In genomic region chr2:144409241-144409640, GRCh38 we compare ENCODE assay signal across 1 cellular context.
TF ChIP-seq lines count a peak whose summit lies in the region.

No MANE protein-coding gene starts in this region.

TF ChIP-seq in HepG2, 621 proteins besides CTCF, POLR2A, EP300 and RAD21 (continued from another document):
- TF ChIP-seq NAIF1 (CRISPR knock-in tag; IDR thresholded peaks at IDR 0.05; ENCODE audit: borderline replicate concordance) (no peak), ZNF136 (CRISPR knock-in tag; IDR thresholded peaks at IDR 0.05; ENCODE audit: low read depth) (no peak), SATB2 (CRISPR knock-in tag; IDR thresholded peaks at IDR 0.05) (no peak), TEF (CRISPR knock-in tag; IDR thresholded peaks at IDR 0.05) (no peak), ATF7 (IDR thresholded peaks at IDR 0.05) (0 out of 2 replicates have a peak, but pooled peaks have one; percentile 7), ATF7 (CRISPR knock-in tag; IDR thresholded peaks at IDR 0.05) (no peak)
- TF ChIP-seq, protein P1, sequence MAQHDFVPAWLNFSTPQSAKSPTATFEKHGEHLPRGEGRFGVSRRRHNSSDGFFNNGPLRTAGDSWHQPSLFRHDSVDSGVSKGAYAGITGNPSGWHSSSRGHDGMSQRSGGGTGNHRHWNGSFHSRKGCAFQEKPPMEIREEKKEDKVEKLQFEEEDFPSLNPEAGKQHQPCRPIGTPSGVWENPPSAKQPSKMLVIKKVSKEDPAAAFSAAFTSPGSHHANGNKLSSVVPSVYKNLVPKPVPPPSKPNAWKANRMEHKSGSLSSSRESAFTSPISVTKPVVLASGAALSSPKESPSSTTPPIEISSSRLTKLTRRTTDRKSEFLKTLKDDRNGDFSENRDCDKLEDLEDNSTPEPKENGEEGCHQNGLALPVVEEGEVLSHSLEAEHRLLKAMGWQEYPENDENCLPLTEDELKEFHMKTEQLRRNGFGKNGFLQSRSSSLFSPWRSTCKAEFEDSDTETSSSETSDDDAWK (CRISPR knock-in tag; IDR thresholded peaks at IDR 0.05) = no peak
